ENCODE assay signal across 1 cellular context in genomic region chr19:39881495-39882110, GRCh38.
TF ChIP-seq lines count a peak whose summit lies in the region.
"Not testable (repeated sequence)": the region's sequence is repeated elsewhere in the genome, so short reads cannot be mapped to it uniquely, and the experiment has no call there.

No MANE protein-coding gene starts in this region.

TF ChIP-seq in HepG2, 621 proteins besides CTCF, POLR2A, EP300 and RAD21:
- TF ChIP-seq ZNF687 (CRISPR knock-in tag; IDR thresholded peaks at IDR 0.05) (peak; percentile 28), HMGXB4 (CRISPR knock-in tag; IDR thresholded peaks at IDR 0.05; ENCODE audit: borderline replicate concordance in 1 of 2, low read depth in 1 of 2) (peak in 1 of 2 experiments; percentile 35; a peak in 1 of 4 replicates), THAP11 (CRISPR knock-in tag; IDR thresholded peaks at IDR 0.05) (peak; percentile 50; the same call in 1 of the 2 replicates), GATAD2A (CRISPR knock-in tag; IDR thresholded peaks at IDR 0.05) (0 out of 2 replicates have a peak, but pooled peaks have one; percentile 29), GABPA (CRISPR knock-in tag; IDR thresholded peaks at IDR 0.05; ENCODE audit: low read depth) (0 out of 2 replicates have a peak, but pooled peaks have one; percentile 24), SMC3 (IDR thresholded peaks at IDR 0.05; ENCODE audit: low read length) (peak; percentile 73; the same call in 1 of the 2 replicates), YY1 (IDR thresholded peaks at IDR 0.05; ENCODE audit: insufficient read depth, insufficient replicate concordance, low read depth, low read length) (peak; percentile 42), ZBTB33 (CRISPR knock-in tag; IDR thresholded peaks at IDR 0.05) (peak; percentile 79), FOXA3 (CRISPR knock-in tag; IDR thresholded peaks at IDR 0.05) (peak; percentile 24; the same call in 1 of the 2 replicates), FOSL2 (CRISPR knock-in tag; IDR thresholded peaks at IDR 0.05) (peak; percentile 23; the same call in 1 of the 2 replicates), STAG1 (CRISPR knock-in tag; IDR thresholded peaks at IDR 0.05) (peak; percentile 71), NFIC (IDR thresholded peaks at IDR 0.05; ENCODE audit: low read length) (peak; percentile 34; the same call in 1 of the 2 replicates)
- not testable (repeated sequence) for TF ChIP-seq GABPA (IDR thresholded peaks at IDR 0.05; ENCODE audit: low read depth, low read length)
